ENCODE assay signal across 14 cellular contexts in the genomic region with DNA sequence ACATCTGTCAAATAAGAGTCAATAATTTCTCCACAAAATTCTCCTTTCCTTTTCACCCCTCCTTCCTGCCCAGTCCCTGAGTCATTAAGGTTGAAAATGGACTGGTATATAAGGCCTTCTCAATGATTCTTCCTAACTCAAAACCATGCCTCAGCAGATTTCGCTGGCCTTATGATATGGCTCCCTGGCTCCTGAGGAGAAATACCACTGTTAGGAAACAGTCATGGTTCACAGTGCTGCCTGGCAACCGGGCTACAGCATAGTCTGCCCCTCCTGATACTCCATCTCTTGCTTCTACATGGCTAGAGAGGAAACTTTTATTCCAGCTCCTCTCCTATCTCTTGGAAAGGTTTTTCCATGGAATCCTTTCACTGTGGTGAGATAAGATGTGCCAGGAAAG. TPM values are rescaled to one million over a fixed set of nuclear protein-coding genes. Genes with fewer than 3 reads are reported as not detected.
DNase-seq lines count a peak whose midpoint lies in the region; ATAC-seq, FAIRE-seq and TF ChIP-seq lines count a peak whose summit lies in the region.
"Had no signal": no experiment of that assay in that cellular context is flagged by ENCODE, and none has a peak within 500 bp of the region (broad histone marks: within the 10 kb centered on the region; RNA-seq: fewer than 3 reads in every experiment).

No MANE protein-coding gene starts in this region.

- POLR2A ChIA-PET in activated B cell treated with CpG ODN at 0.5 μM for 24 hours (lab: Charles Lee), result interaction anchor here (1.0 to 7.0 kb wide), 3 partner anchors 65 to 268 kb away, joined by 3 to 98 read pairs (median 4); partner anchors contain the start of genes PM20D2, PNRC1 and RRAGD

- H3K27me3 Mint-ChIP-seq in HFFc6 (ENCODE audit: insufficient read depth) (no peaks in the 10 kb centered on the region), activated B cell treated with CpG ODN at 0.5 μM for 24 hours (no peaks in the 10 kb centered on the region)
- H3K27me3 Mint-ChIP-seq: CD4-positive, CD25-positive, alpha-beta regulatory T cell had no signal

- intact Hi-C loops in activated B cell treated with CpG ODN at 0.5 μM for 24 hours (cut with micrococcal nuclease), result no loop called here

- peak; percentile 40 to 69 for DNase-seq in AML-193 (lab: John Stamatoyannopoulos, UW)
- peak; percentile 7 for DNase-seq in HFFc6
- DNase-seq in activated B cell treated with CpG ODN at 0.5 μM for 24 hours, result no peak
- DNase-seq in NCI-H1436 treated with DMSO at 0.1 percent for 48 hours (lab: John Stamatoyannopoulos, UW), result no peak
- DNase-seq in NCI-H345 (lab: John Stamatoyannopoulos, UW), result no peak
- no peak for DNase-seq in NOMO-1 treated with dmso at 0.1 percent for 144 hours (lab: John Stamatoyannopoulos, UW; ENCODE audit: unreplicated experiment)
- DNase-seq: activated CD4-positive, alpha-beta T cell treated with anti-CD3 and anti-CD28 coated beads for 4 hours; CD4-positive, CD25-positive, alpha-beta regulatory T cell; MV-4-11; stimulated activated CD4-positive, alpha-beta T cell treated with anti-CD3 and anti-CD28 coated beads, Interleukin-2, amount 100 ng/mL, for 48 hours had no signal

- H3K9me3 Mint-ChIP-seq in HFFc6 (no peaks in the 10 kb centered on the region), activated B cell treated with CpG ODN at 0.5 μM for 24 hours (no peaks in the 10 kb centered on the region)
- H3K9me3 Mint-ChIP-seq: CD4-positive, CD25-positive, alpha-beta regulatory T cell had no signal

- FAIRE-seq in islet of Langerhans (lab: Jason Lieb, UNC), result peak; percentile 56

- ATAC-seq in activated B cell treated with CpG ODN at 0.5 μM for 24 hours (ENCODE audit: low read depth) (no peak), HG03025 (IDR thresholded peaks at IDR 0.05; ENCODE audit: low FRiP score, unreplicated experiment) (no peak)
- ATAC-seq: foreskin keratinocyte had no signal

- peaks cover 67% of the 10 kb centered on the region for H3K4me1 Mint-ChIP-seq in HFFc6 (ENCODE audit: low read depth)
- peaks cover 74% of the 10 kb centered on the region for H3K4me1 Mint-ChIP-seq in activated B cell treated with CpG ODN at 0.5 μM for 24 hours

- TF ChIP-seq CTCF in HFFc6 (IDR thresholded peaks at IDR 0.05) (no peak), activated B cell treated with CpG ODN at 0.5 μM for 24 hours (IDR thresholded peaks at IDR 0.05) (no peak)

- H3K36me3 Mint-ChIP-seq in HFFc6 (ENCODE audit: low read depth) (peaks cover 11% of the 10 kb centered on the region; the same call in 1 of the 2 replicates), activated B cell treated with CpG ODN at 0.5 μM for 24 hours (ENCODE audit: low read depth) (peaks cover 13% of the 10 kb centered on the region)
- H3K36me3 Mint-ChIP-seq: CD4-positive, CD25-positive, alpha-beta regulatory T cell had no signal

- H3K4me3 Mint-ChIP-seq in HFFc6, result peak overlapping the region; percentile 29; the same call in 1 of the 2 replicates
- no peak overlapping the region for H3K4me3 Mint-ChIP-seq in activated B cell treated with CpG ODN at 0.5 μM for 24 hours

- CTCF ChIA-PET in activated B cell treated with CpG ODN at 0.5 μM for 24 hours (lab: Charles Lee), result interaction anchor here (1.0 to 2.8 kb wide), 2 partner anchors 19 to 24 kb away, joined by 9 to 14 read pairs; no protein-coding TSS in a partner anchor

- H3K27ac Mint-ChIP-seq in HFFc6 (peak overlapping the region; percentile 52), activated B cell treated with CpG ODN at 0.5 μM for 24 hours (peak overlapping the region; percentile 38)

RNA-seq across cellular contexts. Expression of gene UBE2J1, which starts 4.7 kb away (rescaled TPM):
- total RNA-seq in HFFc6 (2021; fragmentation: NEBNext Ultra II Directional; extraction: Animal tissue kit (Norgen Biotek cat#: 25700)), result 10 to 100 TPM; 35.9 to 45.2 (median 41.9) TPM
- 32.3 and 32.8 TPM in 2 replicates for total RNA-seq in activated B cell treated with CpG ODN at 0.5 μM for 24 hours

RNA-seq across cellular contexts. Expression of gene GABRR2, which starts 32.7 kb away (rescaled TPM):
- total RNA-seq in HFFc6 (2021; fragmentation: NEBNext Ultra II Directional; extraction: Animal tissue kit (Norgen Biotek cat#: 25700)), result under 1 TPM in 4 of 6 experiments, not detected in 2; 0.10 to 0.24 (median 0.12) TPM
- total RNA-seq in activated B cell treated with CpG ODN at 0.5 μM for 24 hours, result 1.4 and 1.8 TPM in 2 replicates
- total RNA-seq: foreskin keratinocyte, RPMI7951 had no signal

Comparison
In these comparisons a context has a peak if more than half of its experiments do, and no peak if none do; other contexts are left out.
1. DNase-seq: peak in AML-193 (2 of 2) and HFFc6 (single experiment); none in activated B cell treated with CpG ODN at 0.5 μM for 24 hours (single experiment), NCI-H1436 treated with DMSO at 0.1 percent for 48 hours (single experiment), NCI-H345 (single experiment) and NOMO-1 treated with dmso at 0.1 percent for 144 hours (single experiment).